In genomic region chr19:19040417-19040816, GRCh38 we compare ENCODE assay signal across 10 cellular contexts. TPM values are rescaled to one million over a fixed set of nuclear protein-coding genes. Genes with fewer than 3 reads are reported as not detected.
DNase-seq lines count a peak whose midpoint lies in the region; ATAC-seq, FAIRE-seq and TF ChIP-seq lines count a peak whose summit lies in the region.
"Had no signal": no experiment of that assay in that cellular context is flagged by ENCODE, and none has a peak within 500 bp of the region (broad histone marks: within the 10 kb centered on the region; RNA-seq: fewer than 3 reads in every experiment).

No MANE protein-coding gene starts in this region.

- no peak for ATAC-seq in activated T-cell treated with anti-CD3 and anti-CD28 coated beads, Interleukin-2, amount 50 U/mL, for 72 hours (replicated peaks in 1 of 2)
- ATAC-seq in activated T-cell treated with anti-CD3 and anti-CD28 coated beads, Interleukin-2, amount 50 U/mL, for 4 hours = no peak
- ATAC-seq in HepG2 (peak; percentile 89), upper lobe of right lung (peak; percentile 78)

- no TSS peak for BruUV-seq in HepG2 (replicated peaks; lab: Mats Ljungman, UMichigan)

- peak overlapping the region in 1 of 2 donors; percentile 50 for H3K27ac ChIP-seq in ascending aorta
- peak overlapping the region; percentile 5 for H3K27ac ChIP-seq in HepG2 (ENCODE audit: extremely low read length, insufficient read depth, low read length)
- peak overlapping the region; percentile 67 for H3K27ac ChIP-seq in upper lobe of right lung

- in situ Hi-C loops in HepG2 (cut with HindIII; ENCODE audit: extremely low pct_ligation_motif_present, low pct_unique_long_range_greater_than_20kb) = no loop called here

- no peak for TF ChIP-seq EP300 in HepG2 (IDR thresholded peaks at IDR 0.05; ENCODE audit: low read depth in 2 of 2, low read length in 2 of 2)
- no peak for TF ChIP-seq EP300 in HepG2 (CRISPR knock-in tag; IDR thresholded peaks at IDR 0.05; ENCODE audit: borderline replicate concordance)

- no peaks in the 10 kb centered on the region for H3K27me3 ChIP-seq in ascending aorta
- no peaks in the 10 kb centered on the region for H3K27me3 ChIP-seq in HepG2 (ENCODE audit: control insufficient read depth in 1 of 2, insufficient read depth in 2 of 2, low read length in 2 of 2)
- no peaks in the 10 kb centered on the region for H3K27me3 ChIP-seq in upper lobe of right lung

- no peaks in the 10 kb centered on the region for H3K9me3 Mint-ChIP-seq in activated T-cell treated with anti-CD3 and anti-CD28 coated beads, Interleukin-2, amount 50 U/mL, for 72 hours
- no peaks in the 10 kb centered on the region for H3K9me3 Mint-ChIP-seq in activated T-cell treated with anti-CD3 and anti-CD28 coated beads, Interleukin-2, amount 50 U/mL, for 4 hours

- intact Hi-C loops in ascending aorta (cut with DNase I) (loop anchor here (2.0 kb wide), 1 partner anchor 22 kb away; the partner anchor contains the start of gene SLC25A42), HepG2 (cut with micrococcal nuclease; ENCODE audit: unreplicated experiment) (no loop called here), upper lobe of right lung (cut with DNase I) (no loop called here)

- H3K9me3 ChIP-seq in ascending aorta (no peaks in the 10 kb centered on the region), HepG2 (ENCODE audit: low read length) (no peaks in the 10 kb centered on the region), upper lobe of right lung (no peaks in the 10 kb centered on the region)

- peak; percentile 63 for FAIRE-seq in HepG2 (lab: Jason Lieb, UNC)

- H3K4me1 ChIP-seq in ascending aorta (no peaks in the 10 kb centered on the region), HepG2 (ENCODE audit: insufficient read depth, low read length) (peaks cover 20% of the 10 kb centered on the region), upper lobe of right lung (peaks cover 4% of the 10 kb centered on the region)

- H3K36me3 Mint-ChIP-seq in activated T-cell treated with anti-CD3 and anti-CD28 coated beads, Interleukin-2, amount 50 U/mL, for 72 hours (ENCODE audit: insufficient read depth in 2 of 2) = peaks cover 2 to 13% of the 10 kb centered on the region in 2 donors
- peaks cover 11% of the 10 kb centered on the region for H3K36me3 Mint-ChIP-seq in activated T-cell treated with anti-CD3 and anti-CD28 coated beads, Interleukin-2, amount 50 U/mL, for 4 hours (ENCODE audit: insufficient read depth)

- CTCF ChIA-PET in HepG2 (lab: Yijun Ruan, JAX; ENCODE audit: low intra/inter-chr PET ratio, low total read pairs) = no interaction called here

- no peak overlapping the region for H3K9ac ChIP-seq in HepG2 (ENCODE audit: insufficient read depth, low read depth, low read length)

- H3K27me3 Mint-ChIP-seq in activated T-cell treated with anti-CD3 and anti-CD28 coated beads, Interleukin-2, amount 50 U/mL, for 72 hours (ENCODE audit: low read depth) = no peaks in the 10 kb centered on the region
- no peaks in the 10 kb centered on the region for H3K27me3 Mint-ChIP-seq in activated T-cell treated with anti-CD3 and anti-CD28 coated beads, Interleukin-2, amount 50 U/mL, for 4 hours (ENCODE audit: low read depth)

- H4K20me1 ChIP-seq in HepG2 (ENCODE audit: insufficient read depth, low read length) = no peaks in the 10 kb centered on the region

- H3K79me2 ChIP-seq in HepG2 (ENCODE audit: insufficient read depth, low read length) = peaks cover 28% of the 10 kb centered on the region

- POLR2A ChIA-PET in HepG2 (lab: Yijun Ruan, JAX) = interaction anchor here (0.7 to 1.1 kb wide), 3 partner anchors 22 to 247 kb away, joined by 3 to 9 read pairs (median 3); partner anchors contain the start of gene SLC25A42

- no peak for DNase-seq in activated T-cell treated with anti-CD3 and anti-CD28 coated beads, Interleukin-2, amount 50 U/mL, for 72 hours
- no peak for DNase-seq in activated T-cell treated with anti-CD3 and anti-CD28 coated beads, Interleukin-2, amount 50 U/mL, for 4 hours
- peak; percentile 25 to 90 for DNase-seq in ascending aorta (ENCODE audit: low spot score in 2 of 2)
- peak; percentile 76 for DNase-seq in HepG2 (ENCODE audit: low spot score)
- peak; percentile 76 for DNase-seq in upper lobe of right lung
- DNase-seq in A172 (ENCODE audit: low spot score) = no peak
- DNase-seq in NK-92 treated with Interleukin-12 subunit alpha and Interleukin-12 subunit beta, amount 100 ng/mL, for 24 hours (lab: John Stamatoyannopoulos, UW) = no peak
- DNase-seq in NCI-H524 (lab: John Stamatoyannopoulos, UW) = no peak
- DNase-seq: islet precursor cell; stimulated activated CD4-positive, alpha-beta T cell treated with anti-CD3 and anti-CD28 coated beads, Interleukin-15, amount 100 ng/mL, for 24 hours had no signal

- WGBS in HepG2 (ENCODE audit: low lambda C conversion rate) = 43% methylated on average over 7 of the region's 7 CpGs

- H2AFZ ChIP-seq in HepG2 (ENCODE audit: low read length) = no peak overlapping the region

- peaks cover 0 to 18% of the 10 kb centered on the region in 2 donors for H3K36me3 ChIP-seq in ascending aorta
- peaks cover 24 to 32% of the 10 kb centered on the region in 2 experiments for H3K36me3 ChIP-seq in HepG2 (replicated peaks in 1 of 2; ENCODE audit: control insufficient read depth in 1 of 2, insufficient read depth in 2 of 2, low read length in 2 of 2)
- H3K36me3 ChIP-seq in upper lobe of right lung = peaks cover 22% of the 10 kb centered on the region

- H3K4me2 ChIP-seq in HepG2 (ENCODE audit: low read depth, low read length) = peak overlapping the region; percentile 46

- H3K4me3 ChIP-seq in ascending aorta (no peak overlapping the region), HepG2 (replicated peaks in 1 of 3; ENCODE audit: insufficient read depth in 1 of 3, low read depth in 2 of 3, low read length in 3 of 3) (no peak overlapping the region), upper lobe of right lung (no peak overlapping the region)

- TF ChIP-seq CTCF in ascending aorta (IDR thresholded peaks at IDR 0.05) = no peak
- no peak for TF ChIP-seq CTCF in HepG2 (CRISPR knock-in tag; IDR thresholded peaks at IDR 0.05)
- TF ChIP-seq CTCF in upper lobe of right lung (IDR thresholded peaks at IDR 0.05) = no peak

- no peak for TF ChIP-seq POLR2A in HepG2 (IDR thresholded peaks at IDR 0.05; ENCODE audit: insufficient read depth in 1 of 2, low read depth in 2 of 2, low read length in 2 of 2)

- peaks cover 29% of the 10 kb centered on the region for H3K4me1 Mint-ChIP-seq in activated T-cell treated with anti-CD3 and anti-CD28 coated beads, Interleukin-2, amount 50 U/mL, for 72 hours (ENCODE audit: low read depth)
- peaks cover 23% of the 10 kb centered on the region for H3K4me1 Mint-ChIP-seq in activated T-cell treated with anti-CD3 and anti-CD28 coated beads, Interleukin-2, amount 50 U/mL, for 4 hours (ENCODE audit: low read depth)

- peak overlapping the region; percentile 73 for H3K27ac Mint-ChIP-seq in activated T-cell treated with anti-CD3 and anti-CD28 coated beads, Interleukin-2, amount 50 U/mL, for 72 hours

- TF ChIP-seq RAD21 in HepG2 (CRISPR knock-in tag; IDR thresholded peaks at IDR 0.05) = no peak

- H3K4me3 Mint-ChIP-seq in activated T-cell treated with anti-CD3 and anti-CD28 coated beads, Interleukin-2, amount 50 U/mL, for 72 hours = no peak overlapping the region
- H3K4me3 Mint-ChIP-seq in activated T-cell treated with anti-CD3 and anti-CD28 coated beads, Interleukin-2, amount 50 U/mL, for 4 hours = no peak overlapping the region

RNA-seq across cellular contexts. Expression of gene ARMC6, which starts 7.0 kb away (rescaled TPM):
- 10 to 100 TPM; 20.4 to 22.8 TPM for total RNA-seq in activated T-cell treated with anti-CD3 and anti-CD28 coated beads, Interleukin-2, amount 50 U/mL, for 72 hours
- 10 to 100 TPM; 80.0 to 93.9 (median 80.6) TPM for total RNA-seq in activated T-cell treated with anti-CD3 and anti-CD28 coated beads, Interleukin-2, amount 50 U/mL, for 4 hours
- total RNA-seq in ascending aorta (34.7 TPM), HepG2 (2016; rRNA removed; fragmentation: Illumina TruSeq; extraction: Trizol) (36.8 and 42.7 TPM in 2 replicates), upper lobe of right lung (21.7 TPM)
- total RNA-seq in HepG2 (2016; cell fraction: cytosol; rRNA removed; fragmentation: Illumina TruSeq; extraction: Trizol; ENCODE audit: low read depth) = 11.2 and 13.0 TPM in 2 replicates
- total RNA-seq in HepG2 (2016; cell fraction: insoluble cytoplasmic fraction; rRNA removed; fragmentation: Illumina TruSeq; extraction: Trizol) = 37.7 and 38.3 TPM in 2 replicates
- 20.4 and 23.6 TPM in 2 replicates for total RNA-seq in HepG2 (2016; cell fraction: membrane; rRNA removed; fragmentation: Illumina TruSeq; extraction: Trizol)
- 17.5 and 23.9 TPM in 2 replicates for total RNA-seq in HepG2 (2016; cell fraction: nucleus; rRNA removed; fragmentation: Illumina TruSeq; extraction: Trizol)
- polyA plus RNA-seq in HepG2 (2011; rRNA removed) = 16.2 and 24.6 TPM in 2 replicates
- polyA plus RNA-seq in HepG2 (2011; cell fraction: cytosol; rRNA removed) = 16.9 and 25.0 TPM in 2 replicates
- 44.8 and 46.0 TPM in 2 replicates for polyA plus RNA-seq in HepG2 (2011; cell fraction: nucleus; rRNA removed)
- 14.8 and 16.9 TPM in 2 replicates for polyA plus RNA-seq in HepG2 (2012)
- polyA plus RNA-seq in HepG2 (2016; cell fraction: cytosol; fragmentation: Illumina TruSeq; extraction: Trizol; ENCODE audit: low read depth) = 10.0 and 10.8 TPM in 2 replicates
- polyA plus RNA-seq in HepG2 (2016; cell fraction: insoluble cytoplasmic fraction; fragmentation: Illumina TruSeq; extraction: Trizol; ENCODE audit: low read depth) = 33.4 and 39.5 TPM in 2 replicates
- 14.7 and 16.1 TPM in 2 replicates for polyA plus RNA-seq in HepG2 (2016; cell fraction: membrane; fragmentation: Illumina TruSeq; extraction: Trizol; ENCODE audit: low read depth)
- polyA plus RNA-seq in HepG2 (2016; cell fraction: nucleus; fragmentation: Illumina TruSeq; extraction: Trizol; ENCODE audit: insufficient read depth, low read depth) = 37.5 and 39.9 TPM in 2 replicates
- polyA minus RNA-seq in HepG2 (2011; rRNA and poly(A)+ RNA removed; ENCODE audit: low replicate concordance) = 71.3 and 80.9 TPM in 2 replicates
- 18.4 and 19.4 TPM in 2 replicates for polyA minus RNA-seq in HepG2 (2011; cell fraction: cytosol; rRNA and poly(A)+ RNA removed)
- 14.0 and 15.2 TPM in 2 replicates for polyA minus RNA-seq in HepG2 (2011; cell fraction: nucleus; rRNA and poly(A)+ RNA removed)
- 77.1 and 79.5 TPM in 2 replicates for total RNA-seq in A172 (2014; rRNA removed; shearing (Covaris generic))

RNA-seq across cellular contexts. Expression of gene SUGP2, which starts 7.1 kb away (rescaled TPM):
- total RNA-seq in activated T-cell treated with anti-CD3 and anti-CD28 coated beads, Interleukin-2, amount 50 U/mL, for 72 hours = 100 to 1,000 TPM; 106 to 122 TPM
- total RNA-seq in activated T-cell treated with anti-CD3 and anti-CD28 coated beads, Interleukin-2, amount 50 U/mL, for 4 hours = 10 to 100 TPM; 66.8 to 76.6 (median 71.8) TPM
- total RNA-seq in ascending aorta = 23.6 TPM
- 32.3 and 40.6 TPM in 2 replicates for total RNA-seq in HepG2 (2016; rRNA removed; fragmentation: Illumina TruSeq; extraction: Trizol)
- total RNA-seq in HepG2 (2016; cell fraction: cytosol; rRNA removed; fragmentation: Illumina TruSeq; extraction: Trizol; ENCODE audit: low read depth) = 8.1 and 8.7 TPM in 2 replicates
- 29.8 and 39.5 TPM in 2 replicates for total RNA-seq in HepG2 (2016; cell fraction: insoluble cytoplasmic fraction; rRNA removed; fragmentation: Illumina TruSeq; extraction: Trizol)
- 16.1 and 16.4 TPM in 2 replicates for total RNA-seq in HepG2 (2016; cell fraction: membrane; rRNA removed; fragmentation: Illumina TruSeq; extraction: Trizol)
- 43.7 and 52.4 TPM in 2 replicates for total RNA-seq in HepG2 (2016; cell fraction: nucleus; rRNA removed; fragmentation: Illumina TruSeq; extraction: Trizol)
- polyA plus RNA-seq in HepG2 (2011; rRNA removed) = 57.7 and 63.4 TPM in 2 replicates
- 18.7 and 22.9 TPM in 2 replicates for polyA plus RNA-seq in HepG2 (2011; cell fraction: cytosol; rRNA removed)
- polyA plus RNA-seq in HepG2 (2011; cell fraction: nucleus; rRNA removed) = 189 and 204 TPM in 2 replicates
- 38.0 and 52.7 TPM in 2 replicates for polyA plus RNA-seq in HepG2 (2012)
- 3.7 and 4.4 TPM in 2 replicates for polyA plus RNA-seq in HepG2 (2016; cell fraction: cytosol; fragmentation: Illumina TruSeq; extraction: Trizol; ENCODE audit: low read depth)
- polyA plus RNA-seq in HepG2 (2016; cell fraction: insoluble cytoplasmic fraction; fragmentation: Illumina TruSeq; extraction: Trizol; ENCODE audit: low read depth) = 29.6 and 32.8 TPM in 2 replicates
- polyA plus RNA-seq in HepG2 (2016; cell fraction: membrane; fragmentation: Illumina TruSeq; extraction: Trizol; ENCODE audit: low read depth) = 7.8 and 9.8 TPM in 2 replicates
- polyA plus RNA-seq in HepG2 (2016; cell fraction: nucleus; fragmentation: Illumina TruSeq; extraction: Trizol; ENCODE audit: insufficient read depth, low read depth) = 163 and 186 TPM in 2 replicates
- polyA minus RNA-seq in HepG2 (2011; rRNA and poly(A)+ RNA removed; ENCODE audit: low replicate concordance) = 19.2 and 29.3 TPM in 2 replicates
- polyA minus RNA-seq in HepG2 (2011; cell fraction: cytosol; rRNA and poly(A)+ RNA removed) = 10.2 and 13.3 TPM in 2 replicates
- 62.1 and 68.9 TPM in 2 replicates for polyA minus RNA-seq in HepG2 (2011; cell fraction: nucleus; rRNA and poly(A)+ RNA removed)
- total RNA-seq in upper lobe of right lung = 75.6 TPM
- total RNA-seq in A172 (2014; rRNA removed; shearing (Covaris generic)) = 47.7 and 48.9 TPM in 2 replicates

RNA-seq across cellular contexts. Expression of gene SLC25A42, which starts 23.4 kb away (rescaled TPM):
- total RNA-seq in activated T-cell treated with anti-CD3 and anti-CD28 coated beads, Interleukin-2, amount 50 U/mL, for 72 hours = 10 to 100 TPM; 18.2 to 27.7 TPM
- total RNA-seq in activated T-cell treated with anti-CD3 and anti-CD28 coated beads, Interleukin-2, amount 50 U/mL, for 4 hours = 10 to 100 TPM in 1 of 3 donors, 1 to 10 TPM in 2; 8.9 to 11.1 (median 8.9) TPM
- total RNA-seq in ascending aorta = 8.9 TPM
- 13.5 and 18.3 TPM in 2 replicates for total RNA-seq in HepG2 (2016; rRNA removed; fragmentation: Illumina TruSeq; extraction: Trizol)
- 7.8 and 11.9 TPM in 2 replicates for total RNA-seq in HepG2 (2016; cell fraction: cytosol; rRNA removed; fragmentation: Illumina TruSeq; extraction: Trizol; ENCODE audit: low read depth)
- 11.8 and 19.3 TPM in 2 replicates for total RNA-seq in HepG2 (2016; cell fraction: insoluble cytoplasmic fraction; rRNA removed; fragmentation: Illumina TruSeq; extraction: Trizol)
- 17.0 and 18.4 TPM in 2 replicates for total RNA-seq in HepG2 (2016; cell fraction: membrane; rRNA removed; fragmentation: Illumina TruSeq; extraction: Trizol)
- 11.9 and 13.2 TPM in 2 replicates for total RNA-seq in HepG2 (2016; cell fraction: nucleus; rRNA removed; fragmentation: Illumina TruSeq; extraction: Trizol)
- polyA plus RNA-seq in HepG2 (2011; rRNA removed) = 12.8 and 13.0 TPM in 2 replicates
- polyA plus RNA-seq in HepG2 (2011; cell fraction: cytosol; rRNA removed) = 9.1 and 13.2 TPM in 2 replicates
- 30.2 and 33.7 TPM in 2 replicates for polyA plus RNA-seq in HepG2 (2011; cell fraction: nucleus; rRNA removed)
- polyA plus RNA-seq in HepG2 (2012) = 8.4 and 11.8 TPM in 2 replicates
- polyA plus RNA-seq in HepG2 (2016; cell fraction: cytosol; fragmentation: Illumina TruSeq; extraction: Trizol; ENCODE audit: low read depth) = 6.8 and 7.9 TPM in 2 replicates
- 13.4 and 18.3 TPM in 2 replicates for polyA plus RNA-seq in HepG2 (2016; cell fraction: insoluble cytoplasmic fraction; fragmentation: Illumina TruSeq; extraction: Trizol; ENCODE audit: low read depth)
- 10.4 and 12.8 TPM in 2 replicates for polyA plus RNA-seq in HepG2 (2016; cell fraction: membrane; fragmentation: Illumina TruSeq; extraction: Trizol; ENCODE audit: low read depth)
- 30.3 and 30.4 TPM in 2 replicates for polyA plus RNA-seq in HepG2 (2016; cell fraction: nucleus; fragmentation: Illumina TruSeq; extraction: Trizol; ENCODE audit: insufficient read depth, low read depth)
- 2.5 and 24.9 TPM in 2 replicates for polyA minus RNA-seq in HepG2 (2011; rRNA and poly(A)+ RNA removed; ENCODE audit: low replicate concordance)
- polyA minus RNA-seq in HepG2 (2011; cell fraction: cytosol; rRNA and poly(A)+ RNA removed) = 5.7 and 5.9 TPM in 2 replicates
- polyA minus RNA-seq in HepG2 (2011; cell fraction: nucleus; rRNA and poly(A)+ RNA removed) = 7.7 and 8.0 TPM in 2 replicates
- total RNA-seq in upper lobe of right lung = 12.7 TPM
- 4.0 and 5.0 TPM in 2 replicates for total RNA-seq in A172 (2014; rRNA removed; shearing (Covaris generic))

Comparison
In these comparisons a context has a peak if more than half of its experiments do, and no peak if none do; other contexts are left out.
1. ATAC-seq: peak in HepG2 (single experiment) and upper lobe of right lung (single experiment); none in activated T-cell treated with anti-CD3 and anti-CD28 coated beads, Interleukin-2, amount 50 U/mL, for 72 hours (0 of 2) and activated T-cell treated with anti-CD3 and anti-CD28 coated beads, Interleukin-2, amount 50 U/mL, for 4 hours (0 of 2).
2. DNase-seq: peak in ascending aorta (2 of 2), HepG2 (single experiment) and upper lobe of right lung (single experiment); none in activated T-cell treated with anti-CD3 and anti-CD28 coated beads, Interleukin-2, amount 50 U/mL, for 72 hours (0 of 2), activated T-cell treated with anti-CD3 and anti-CD28 coated beads, Interleukin-2, amount 50 U/mL, for 4 hours (single experiment), A172 (single experiment), NK-92 treated with Interleukin-12 subunit alpha and Interleukin-12 subunit beta, amount 100 ng/mL, for 24 hours (single experiment) and NCI-H524 (0 of 2).